ENCODE assay signal across 16 cellular contexts in genomic region chr12:130147875-130148596, GRCh38. TPM values are rescaled to one million over a fixed set of nuclear protein-coding genes. Genes with fewer than 3 reads are reported as not detected.
"Had no signal": no experiment of that assay in that cellular context is flagged by ENCODE, and none has a peak within 500 bp of the region (broad histone marks: within the 10 kb centered on the region; RNA-seq: fewer than 3 reads in every experiment).

No MANE protein-coding gene starts in this region.

- H3K36me3 ChIP-seq: esophagus muscularis mucosa, left ventricle myocardium inferior, transverse colon had no signal

- H3K27ac ChIP-seq: esophagus muscularis mucosa, hepatocyte, left ventricle myocardium inferior, parathyroid adenoma, transverse colon had no signal

- H3K4me2 ChIP-seq: hepatocyte had no signal

- H3K4me1 ChIP-seq: esophagus muscularis mucosa, left ventricle myocardium inferior, parathyroid adenoma, transverse colon had no signal

- H3K27me3 ChIP-seq: transverse colon had no signal

- H3K9me3 ChIP-seq: esophagus muscularis mucosa, transverse colon had no signal

- DNase-seq: activated CD4-positive, alpha-beta T cell treated with anti-CD3 and anti-CD28 coated beads for 1 hour; activated T-cell treated with anti-CD3 and anti-CD28 coated beads, Interleukin-2, amount 50 U/mL, for 1 hour; central memory CD4-positive, alpha-beta T cell; dermis blood vessel endothelial cell; effector memory CD4-positive, alpha-beta T cell; glutamatergic neuron; left ventricle myocardium inferior; small intestine; stimulated activated CD4-positive, alpha-beta T cell treated with anti-CD3 and anti-CD28 coated beads, Interleukin-15, amount 100 ng/mL, for 24 hours; transverse colon had no signal

- H3K4me3 ChIP-seq: esophagus muscularis mucosa, hepatocyte, left ventricle myocardium inferior, transverse colon had no signal

- H3K9ac ChIP-seq: parathyroid adenoma had no signal

RNA-seq across cellular contexts. Expression of gene FZD10, which starts 14.2 kb away (rescaled TPM):
- total RNA-seq: activated naive CD4-positive, alpha-beta T cell treated with anti-CD3 and anti-CD28 coated beads, Interleukin-2, amount 50 U/mL, for 72 hours; activated T-helper 17 cell treated with anti-CD3 and anti-CD28 coated beads, Interleukin-2, amount 50 U/mL, for 72 hours; natural killer cell treated with Interleukin-12 subunit alpha and Interleukin-12 subunit beta and Interleukin-15 and Interleukin-18, amount 100 ng/mL, for 72 hours had no signal
